ENCODE assay signal across 8 cellular contexts in the genomic region with DNA sequence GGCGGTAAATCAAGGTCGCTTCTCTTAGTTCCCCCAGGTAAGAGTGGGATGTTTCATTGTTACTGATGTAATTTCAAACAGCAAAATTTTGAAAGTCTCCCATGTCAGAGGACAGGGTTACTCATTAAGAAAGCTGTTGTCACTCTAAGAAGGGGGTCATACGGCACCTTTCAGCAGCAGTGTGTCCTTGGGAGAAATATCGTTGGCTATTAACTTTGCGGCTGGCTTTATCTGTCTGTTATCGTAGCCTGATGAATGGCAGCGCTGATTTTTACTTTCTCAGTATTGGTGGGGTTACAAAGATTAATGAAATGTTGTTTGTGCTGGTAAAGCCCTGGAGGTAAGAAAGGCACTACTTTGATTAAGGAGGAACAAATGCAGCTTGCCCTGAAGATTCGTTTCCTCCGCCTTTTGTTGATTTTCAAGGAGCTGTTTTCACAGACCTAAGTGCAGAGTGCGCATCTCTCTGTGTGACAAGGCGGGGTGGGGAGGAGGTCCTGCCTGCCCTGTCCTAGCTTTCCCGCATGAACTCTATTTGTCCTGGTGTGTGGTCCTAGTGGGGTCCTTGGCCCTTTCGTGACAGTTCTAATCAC. TPM values are rescaled to one million over a fixed set of nuclear protein-coding genes. Genes with fewer than 3 reads are reported as not detected.
A peak's percentile ranks its signal among the peaks of the same experiment; 100 is the strongest.
DNase-seq lines count a peak whose midpoint lies in the region; ATAC-seq and TF ChIP-seq lines count a peak whose summit lies in the region.
"Had no signal": no experiment of that assay in that cellular context is flagged by ENCODE, and none has a peak within 500 bp of the region (broad histone marks: within the 10 kb centered on the region; RNA-seq: fewer than 3 reads in every experiment).

No MANE protein-coding gene starts in this region.

- WGBS in H9 (ENCODE audit: extremely low coverage, insufficient read length, low lambda C conversion rate): no CpG with 5 or more reads among the region's 13 CpGs
- 16% methylated on average over 13 of the region's 13 CpGs for WGBS in right cardiac atrium

- H3K18ac ChIP-seq in H9 (ENCODE audit: insufficient read length, low read depth, low read length): no peak overlapping the region

- no peaks in the 10 kb centered on the region for H3K79me2 ChIP-seq in H9 (ENCODE audit: insufficient read depth, low read length)

- H3K27me3 Mint-ChIP-seq in H9 (ENCODE audit: low read depth): peaks cover 63% of the 10 kb centered on the region

- no peak overlapping the region for H3K4ac ChIP-seq in H9 (ENCODE audit: low read depth, low read length)

- H4K8ac ChIP-seq in H9 (replicated peaks; ENCODE audit: insufficient read length, low read depth, low read length): no peak overlapping the region

- ATAC-seq in right cardiac atrium: peak; percentile 29 to 63

- H2BK120ac ChIP-seq in H9 (ENCODE audit: low read depth, low read length, poor library complexity, severe bottlenecking): no peak overlapping the region

- DNase-seq in H9: no peak
- DNase-seq in SK-N-MC (ENCODE audit: low read depth, low spot score): no peak
- DNase-seq in right cardiac atrium: no peak
- no peak for DNase-seq in activated effector memory CD4-positive, alpha-beta T cell treated with Interleukin-2 at 50 U/mL for 16 hours
- DNase-seq in posterior vena cava (ENCODE audit: low spot score): no peak
- DNase-seq in SKM-1 treated with dmso at 0.1 percent for 144 hours (lab: John Stamatoyannopoulos, UW; ENCODE audit: unreplicated experiment): no peak

- no peak overlapping the region for H2BK15ac ChIP-seq in H9 (ENCODE audit: low read depth, low read length)

- no peaks in the 10 kb centered on the region for H3K9me3 Mint-ChIP-seq in H9

- H3K36me3 ChIP-seq in SK-N-MC (ENCODE audit: insufficient read depth, low read length): no peaks in the 10 kb centered on the region
- no peaks in the 10 kb centered on the region for H3K36me3 ChIP-seq in skeletal muscle satellite cell (ENCODE audit: insufficient read depth, low read length)
- H3K36me3 ChIP-seq: adrenal gland had no signal

- no peak overlapping the region for H3K23ac ChIP-seq in H9 (ENCODE audit: insufficient read length, low read depth, low read length)

- H3K27ac ChIP-seq in H9 (ENCODE audit: insufficient read length, low read depth, low read length): no peak overlapping the region
- H3K27ac ChIP-seq in SK-N-MC: no peak overlapping the region
- no peak overlapping the region for H3K27ac ChIP-seq in right cardiac atrium (ENCODE audit: low read length)
- H3K27ac ChIP-seq: adrenal gland had no signal

- H4K20me1 ChIP-seq in H9 (ENCODE audit: control insufficient read depth, insufficient read depth, insufficient read length): no peaks in the 10 kb centered on the region

- no peak overlapping the region for H3K27ac Mint-ChIP-seq in H9

- H2AK5ac ChIP-seq in H9 (ENCODE audit: insufficient read length, low read length): no peak overlapping the region

- H3K4me2 ChIP-seq in H9 (ENCODE audit: insufficient read depth, insufficient read length, low read length): peak overlapping the region; percentile 99
- peak overlapping the region; percentile 81 for H3K4me2 ChIP-seq in skeletal muscle satellite cell (ENCODE audit: low read length)

- H3K27me3 ChIP-seq in H9 (ENCODE audit: insufficient read depth, low read length) (peaks cover 2% of the 10 kb centered on the region; the same call in 1 of the 2 replicates), right cardiac atrium (ENCODE audit: control insufficient read depth, insufficient read depth) (no peaks in the 10 kb centered on the region), skeletal muscle satellite cell (ENCODE audit: control insufficient read depth, insufficient read depth, low read length) (peaks cover 28% of the 10 kb centered on the region)

- H3K4me3 ChIP-seq in SK-N-MC (peak overlapping the region; percentile 79), right cardiac atrium (ENCODE audit: low read length) (peak overlapping the region; percentile 53), skeletal muscle satellite cell (ENCODE audit: low read length) (peak overlapping the region; percentile 55)

- peak overlapping the region; percentile 69 to 84 for H3K4me3 Mint-ChIP-seq in H9

- no peak overlapping the region for H2BK20ac ChIP-seq in H9 (ENCODE audit: low read depth, low read length, poor library complexity, severe bottlenecking)

- H2BK12ac ChIP-seq in H9 (ENCODE audit: insufficient read length, low read depth, low read length): no peak overlapping the region

- peak overlapping the region; percentile 99 for H2AFZ ChIP-seq in H9 (ENCODE audit: low read length)

- no peak overlapping the region for H2BK5ac ChIP-seq in H9 (ENCODE audit: insufficient read length, low read length)

- intact Hi-C loops in right cardiac atrium (cut with DNase I): no loop called here
- intact Hi-C loops in posterior vena cava (cut with DNase I): no loop called here

- no peak overlapping the region for H3T11ph ChIP-seq in H9 (ENCODE audit: low read length)

- TF ChIP-seq CTCF in H9 (conservative IDR thresholded peaks at IDR 0.05): no peak

- H3K36me3 Mint-ChIP-seq in H9 (ENCODE audit: insufficient read depth in 1 of 3, low read depth in 3 of 3): no peaks in the 10 kb centered on the region

- H4K5ac ChIP-seq in H9 (ENCODE audit: insufficient read length, low read depth, low read length): no peak overlapping the region

- H3K4me1 Mint-ChIP-seq in H9: peaks cover 10 to 12% of the 10 kb centered on the region in 2 experiments

- no peak overlapping the region for H3K56ac ChIP-seq in H9 (ENCODE audit: insufficient read length, low read depth, low read length)

- peaks cover 10% of the 10 kb centered on the region for H3K23me2 ChIP-seq in H9 (ENCODE audit: insufficient read length, low read depth, low read length, poor library complexity, severe bottlenecking)

- no peak overlapping the region for H4K91ac ChIP-seq in H9 (ENCODE audit: insufficient read length, low read depth, low read length)

- H3K14ac ChIP-seq in H9 (ENCODE audit: insufficient read depth, low read length): no peak overlapping the region

- H3K4me1 ChIP-seq in H9 (ENCODE audit: insufficient read depth, low read length): 0 out of 2 replicates have a peak, but pooled peaks cover 3% of the 10 kb centered on the region
- peaks cover 3% of the 10 kb centered on the region for H3K4me1 ChIP-seq in right cardiac atrium (ENCODE audit: control insufficient read depth, insufficient read depth, low read length)
- H3K4me1 ChIP-seq in skeletal muscle satellite cell (ENCODE audit: control insufficient read depth, insufficient read depth, low read length): peaks cover 5% of the 10 kb centered on the region

- H3K9ac ChIP-seq in H9 (ENCODE audit: extremely low read depth, insufficient read length, low read length) (peak overlapping the region; percentile 65), SK-N-MC (ENCODE audit: insufficient read length) (peak overlapping the region; percentile 61), skeletal muscle satellite cell (ENCODE audit: low read depth, low read length) (peak overlapping the region; percentile 19)

- no peaks in the 10 kb centered on the region for H3K79me1 ChIP-seq in H9 (ENCODE audit: insufficient read depth, low read depth, low read length, poor library complexity, severe bottlenecking)

- H3K9me3 ChIP-seq in H9 (ENCODE audit: control insufficient read depth, low read depth, low read length): no peaks in the 10 kb centered on the region
- H3K9me3 ChIP-seq in SK-N-MC (ENCODE audit: low read depth, low read length): no peaks in the 10 kb centered on the region
- no peaks in the 10 kb centered on the region for H3K9me3 ChIP-seq in right cardiac atrium (ENCODE audit: control insufficient read depth, low read length)
- no peaks in the 10 kb centered on the region for H3K9me3 ChIP-seq in skeletal muscle satellite cell (replicated peaks; ENCODE audit: low read length)
- H3K9me3 ChIP-seq: adrenal gland had no signal

RNA-seq across cellular contexts. Expression of a gene that starts 27.6 kb away (rescaled TPM):
- total RNA-seq in H9 (2021): 18.9 and 20.2 TPM in 2 replicates
- 10 to 100 TPM; 30.2 to 40.8 (median 39.2) TPM for total RNA-seq in right cardiac atrium
- polyA plus RNA-seq in right cardiac atrium: 27.3 TPM
- total RNA-seq in skeletal muscle satellite cell (2012; rRNA removed): 23.3 and 23.6 TPM in 2 replicates
- 10 to 100 TPM; 29.4 to 32.9 TPM for total RNA-seq in posterior vena cava
